ENCODE assay signal across 9 cellular contexts in the genomic region with DNA sequence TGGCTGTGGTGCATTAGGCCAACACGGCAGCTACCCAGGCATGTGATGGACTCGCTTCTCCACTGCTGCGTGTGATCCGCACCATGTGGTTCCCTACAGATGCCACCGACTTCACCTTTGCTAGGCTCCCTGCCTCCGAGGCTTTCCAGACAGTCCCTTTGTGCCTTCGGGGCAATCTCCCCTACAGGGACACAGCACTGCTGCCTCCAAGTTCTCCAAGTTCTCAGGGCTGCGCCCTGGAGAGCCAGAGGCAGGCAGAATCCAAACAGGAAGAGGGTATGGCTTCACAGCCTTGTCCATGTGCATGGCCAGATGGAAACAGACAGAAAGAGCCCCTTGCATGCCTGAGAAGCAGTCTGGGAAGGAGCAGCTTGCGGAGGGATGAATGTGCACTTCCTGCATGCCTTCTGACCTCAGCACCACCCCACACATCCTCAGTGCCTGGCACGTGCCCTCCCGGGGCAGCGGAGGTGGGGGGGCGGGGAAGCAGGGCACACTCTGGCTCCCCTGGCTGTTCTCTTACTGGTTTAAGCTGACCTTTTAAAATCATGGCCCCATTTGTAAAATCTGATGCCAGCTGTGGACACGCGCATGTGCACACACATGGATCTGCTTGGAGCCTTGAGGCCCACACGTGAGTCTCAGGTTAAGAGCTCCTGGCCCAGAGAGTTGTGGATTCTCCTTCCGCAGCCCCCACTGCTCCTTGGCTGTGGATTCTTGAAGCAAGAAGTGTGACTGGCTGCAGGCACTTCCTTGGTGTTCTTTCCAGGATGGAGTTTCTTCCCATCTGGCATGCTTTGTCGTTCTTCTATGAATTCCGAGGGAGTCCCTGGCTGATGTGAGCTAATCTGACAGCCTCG. TPM values are rescaled to one million over a fixed set of nuclear protein-coding genes. Genes with fewer than 3 reads are reported as not detected.
DNase-seq lines count a peak whose midpoint lies in the region.
"Had no signal": no experiment of that assay in that cellular context is flagged by ENCODE, and none has a peak within 500 bp of the region (broad histone marks: within the 10 kb centered on the region; RNA-seq: fewer than 3 reads in every experiment).

No MANE protein-coding gene starts in this region.

- no peak overlapping the region for H3K4me3 Mint-ChIP-seq in activated CD4-positive, alpha-beta T cell treated with anti-CD3 and anti-CD28 coated beads, Interleukin-2, amount 10 ng/mL, durations not matched to agents 7 days and 5 days
- H3K4me3 Mint-ChIP-seq in stimulated activated naive CD8-positive, alpha-beta T cell treated with anti-CD3 and anti-CD28 coated beads, Interleukin-15, Interleukin-2, amounts not matched to agents 100 ng/mL and 50 ng/mL, for 24 hours = no peak overlapping the region

- peaks cover 53% of the 10 kb centered on the region for H3K36me3 Mint-ChIP-seq in activated CD4-positive, alpha-beta T cell treated with anti-CD3 and anti-CD28 coated beads, Interleukin-2, amount 10 ng/mL, durations not matched to agents 7 days and 5 days (ENCODE audit: low read depth)
- peaks cover 29% of the 10 kb centered on the region for H3K36me3 Mint-ChIP-seq in stimulated activated naive CD8-positive, alpha-beta T cell treated with anti-CD3 and anti-CD28 coated beads, Interleukin-15, Interleukin-2, amounts not matched to agents 100 ng/mL and 50 ng/mL, for 24 hours (ENCODE audit: low read depth)

- H3K4me1 Mint-ChIP-seq in activated CD4-positive, alpha-beta T cell treated with anti-CD3 and anti-CD28 coated beads, Interleukin-2, amount 10 ng/mL, durations not matched to agents 7 days and 5 days = peaks cover 79% of the 10 kb centered on the region
- H3K4me1 Mint-ChIP-seq in stimulated activated naive CD8-positive, alpha-beta T cell treated with anti-CD3 and anti-CD28 coated beads, Interleukin-15, Interleukin-2, amounts not matched to agents 100 ng/mL and 50 ng/mL, for 24 hours (ENCODE audit: low read depth) = peaks cover 63% of the 10 kb centered on the region

- H3K27me3 Mint-ChIP-seq in activated CD4-positive, alpha-beta T cell treated with anti-CD3 and anti-CD28 coated beads, Interleukin-2, amount 10 ng/mL, durations not matched to agents 7 days and 5 days = no peaks in the 10 kb centered on the region
- H3K27me3 Mint-ChIP-seq in stimulated activated naive CD8-positive, alpha-beta T cell treated with anti-CD3 and anti-CD28 coated beads, Interleukin-15, Interleukin-2, amounts not matched to agents 100 ng/mL and 50 ng/mL, for 24 hours = no peaks in the 10 kb centered on the region

- POLR2A ChIA-PET in activated CD4-positive, alpha-beta T cell treated with anti-CD3 and anti-CD28 coated beads, Interleukin-2, amount 10 ng/mL, durations not matched to agents 7 days and 5 days (lab: Charles Lee) = no interaction called here

- H3K9me3 Mint-ChIP-seq in activated CD4-positive, alpha-beta T cell treated with anti-CD3 and anti-CD28 coated beads, Interleukin-2, amount 10 ng/mL, durations not matched to agents 7 days and 5 days = peaks cover 5% of the 10 kb centered on the region
- H3K9me3 Mint-ChIP-seq in stimulated activated naive CD8-positive, alpha-beta T cell treated with anti-CD3 and anti-CD28 coated beads, Interleukin-15, Interleukin-2, amounts not matched to agents 100 ng/mL and 50 ng/mL, for 24 hours = no peaks in the 10 kb centered on the region

- peak overlapping the region; percentile 100 for H3K27ac Mint-ChIP-seq in activated CD4-positive, alpha-beta T cell treated with anti-CD3 and anti-CD28 coated beads, Interleukin-2, amount 10 ng/mL, durations not matched to agents 7 days and 5 days
- H3K27ac Mint-ChIP-seq in stimulated activated naive CD8-positive, alpha-beta T cell treated with anti-CD3 and anti-CD28 coated beads, Interleukin-15, Interleukin-2, amounts not matched to agents 100 ng/mL and 50 ng/mL, for 24 hours = peak overlapping the region; percentile 82

- DNase-seq in activated CD4-positive, alpha-beta T cell treated with anti-CD3 and anti-CD28 coated beads, Interleukin-2, amount 10 ng/mL, durations not matched to agents 7 days and 5 days = peak; percentile 31
- DNase-seq in activated CD4-positive, alpha-beta T cell treated with anti-CD3 and anti-CD28 coated beads, Interleukin-2, amount 50 U/mL, for 1 hour = no peak
- DNase-seq in UCSD-AML1 (lab: John Stamatoyannopoulos, UW; ENCODE audit: unreplicated experiment) (peak; percentile 66), hepatic stellate cell (ENCODE audit: low spot score) (peak; percentile 78), NCI-H1105 (lab: John Stamatoyannopoulos, UW) (no peak)
- DNase-seq in activated effector memory CD4-positive, alpha-beta T cell treated with anti-CD3 and anti-CD28 coated beads, Interleukin-2, amount 50 U/mL, for 16 hours = no peak
- no peak for DNase-seq in activated CD4-positive, CD25-positive, alpha-beta regulatory T cell (lab: John Stamatoyannopoulos, UW)
- DNase-seq: COR-L47 had no signal

- CTCF ChIA-PET in activated CD4-positive, alpha-beta T cell treated with anti-CD3 and anti-CD28 coated beads, Interleukin-2, amount 10 ng/mL, durations not matched to agents 7 days and 5 days (lab: Charles Lee) = interaction anchor here (0.7 to 3.1 kb wide), 2 partner anchors 9 to 18 kb away, joined by 3 to 13 read pairs; no protein-coding TSS in a partner anchor

RNA-seq across cellular contexts. Expression of gene MTSS2, which starts 55.3 kb away (rescaled TPM):
- 1 to 10 TPM; 7.1 to 9.2 TPM for total RNA-seq in activated CD4-positive, alpha-beta T cell treated with anti-CD3 and anti-CD28 coated beads, Interleukin-2, amount 10 ng/mL, durations not matched to agents 7 days and 5 days

RNA-seq across cellular contexts. Expression of gene VAC14, which starts 59.8 kb away (rescaled TPM):
- total RNA-seq in activated CD4-positive, alpha-beta T cell treated with anti-CD3 and anti-CD28 coated beads, Interleukin-2, amount 10 ng/mL, durations not matched to agents 7 days and 5 days = 10 to 100 TPM; 35.9 to 37.1 TPM

Comparison
In these comparisons a context has a peak if more than half of its experiments do, and no peak if none do; other contexts are left out.
1. DNase-seq: peak in activated CD4-positive, alpha-beta T cell treated with anti-CD3 and anti-CD28 coated beads, Interleukin-2, amount 10 ng/mL, durations not matched to agents 7 days and 5 days (single experiment), UCSD-AML1 (single experiment) and hepatic stellate cell (single experiment); none in activated CD4-positive, alpha-beta T cell treated with anti-CD3 and anti-CD28 coated beads, Interleukin-2, amount 50 U/mL, for 1 hour (single experiment), NCI-H1105 (single experiment), activated effector memory CD4-positive, alpha-beta T cell treated with anti-CD3 and anti-CD28 coated beads, Interleukin-2, amount 50 U/mL, for 16 hours (single experiment) and activated CD4-positive, CD25-positive, alpha-beta regulatory T cell (0 of 4).